ENCODE assay signal across 34 cellular contexts in the genomic region with DNA sequence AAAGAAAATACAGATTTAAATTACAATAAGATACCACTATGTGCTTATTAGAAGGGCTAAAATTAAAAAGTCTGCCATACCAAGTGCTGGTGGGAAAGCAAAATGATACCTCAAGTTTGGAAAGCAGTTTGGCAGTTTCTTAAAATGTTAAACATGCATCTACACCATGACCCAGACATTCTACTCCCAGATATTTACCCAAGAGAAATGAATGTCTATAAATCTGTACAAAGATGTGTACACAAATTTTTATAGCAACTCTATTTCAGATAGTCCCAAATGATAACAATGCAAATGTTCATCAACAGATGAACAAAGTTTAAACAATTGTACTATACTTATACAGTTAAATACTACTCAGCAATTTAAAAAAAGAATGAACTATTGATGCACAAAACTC. TPM values are rescaled to one million over a fixed set of nuclear protein-coding genes. Genes with fewer than 3 reads are reported as not detected.
"Had no signal": no experiment of that assay in that cellular context is flagged by ENCODE, and none has a peak within 500 bp of the region (broad histone marks: within the 10 kb centered on the region; RNA-seq: fewer than 3 reads in every experiment).

No MANE protein-coding gene starts in this region.

- H3K27me3 Mint-ChIP-seq: dendritic cell treated with granulocyte-macrophage colony-stimulating factor and Interleukin-4, amounts not matched to agents 40 ng/mL and 50 ng/mL, for 4 days; effector memory CD8-positive, alpha-beta T cell; naive B cell had no signal

- ATAC-seq: effector memory CD8-positive, alpha-beta T cell; esophagus mucosa; gastrocnemius medialis; heart right ventricle; left lung; left ventricle myocardium superior; lower lobe of right lung; mucosa of descending colon; natural killer cell had no signal

- H3K36me3 Mint-ChIP-seq: immature natural killer cell, mesothelial cell of epicardium, naive B cell, natural killer cell had no signal

- H3K27ac ChIP-seq: colonic mucosa, epithelial cell of prostate, esophagus squamous epithelium, gastrocnemius medialis, heart right ventricle, left lung, lower lobe of right lung had no signal

- H3K27ac Mint-ChIP-seq: dendritic cell treated with granulocyte-macrophage colony-stimulating factor and Interleukin-4, amounts not matched to agents 40 ng/mL and 50 ng/mL, for 4 days; effector memory CD8-positive, alpha-beta T cell; endodermal cell; immature natural killer cell; mesothelial cell of epicardium; naive B cell; natural killer cell had no signal

- H3K9me3 Mint-ChIP-seq: dendritic cell treated with granulocyte-macrophage colony-stimulating factor and Interleukin-4, amounts not matched to agents 40 ng/mL and 50 ng/mL, for 4 days; endodermal cell had no signal

- DNase-seq: colonic mucosa; cortex of kidney; effector CD8-positive, alpha-beta T cell; effector memory CD8-positive, alpha-beta T cell; endodermal cell; erythroblast; esophagus squamous epithelium; foreskin fibroblast; foreskin melanocyte; gastrocnemius medialis; glutamatergic neuron; head of caudate nucleus; heart right ventricle; hypothalamus; immature natural killer cell; islet precursor cell; kidney; kidney glomerular epithelial cell; left lung; left ventricle myocardium superior; lower lobe of right lung; mesenchymal stem cell; mucosa of descending colon; naive B cell; natural killer cell had no signal

- H3K4me1 Mint-ChIP-seq: endodermal cell, immature natural killer cell, mesothelial cell of epicardium, naive B cell, natural killer cell had no signal

- H3K4me3 Mint-ChIP-seq: dendritic cell treated with granulocyte-macrophage colony-stimulating factor and Interleukin-4, amounts not matched to agents 40 ng/mL and 50 ng/mL, for 4 days; effector memory CD8-positive, alpha-beta T cell; endodermal cell; immature natural killer cell; mesothelial cell of epicardium; naive B cell; natural killer cell had no signal

- H3K4me3 ChIP-seq: colonic mucosa, esophagus squamous epithelium, gastrocnemius medialis, heart right ventricle, left lung, lower lobe of right lung, mucosa of descending colon had no signal

RNA-seq across cellular contexts. Expression of a gene that starts 7.1 kb away (rescaled TPM):
- total RNA-seq: dermis microvascular lymphatic vessel endothelial cell, endodermal cell, esophagus mucosa, esophagus squamous epithelium, gastrocnemius medialis, glomerular endothelial cell, heart right ventricle, kidney, left lung, left ventricle myocardium superior, lower lobe of right lung, lung microvascular endothelial cell, mesenteric fat pad, myocyte, natural killer cell had no signal
- polyA plus RNA-seq: heart right ventricle, immature natural killer cell had no signal

RNA-seq across cellular contexts. Expression of a gene that starts 51.5 kb away (rescaled TPM):
- total RNA-seq: colonic mucosa, dermis microvascular lymphatic vessel endothelial cell, endodermal cell, gastrocnemius medialis, glomerular endothelial cell, kidney, left lung, lower lobe of right lung, lung microvascular endothelial cell, mesenteric fat pad, mucosa of descending colon, myocyte, natural killer cell had no signal
- polyA plus RNA-seq: immature natural killer cell had no signal
